In genomic region chr14:20609215-20610001, GRCh38 we compare ENCODE assay signal across 1 cellular context.
TF ChIP-seq lines count a peak whose summit lies in the region.

No MANE protein-coding gene starts in this region.

TF ChIP-seq in HepG2, 621 proteins besides CTCF, POLR2A, EP300 and RAD21 (continued from another document and continues in another):
- TF ChIP-seq ZNF513 (CRISPR knock-in tag; conservative IDR thresholded peaks at IDR 0.05) (0 out of 2 replicates have a peak, but pooled peaks have one; percentile 29), ZNF142 (CRISPR knock-in tag; IDR thresholded peaks at IDR 0.05) (no peak), SIN3A (IDR thresholded peaks at IDR 0.05; ENCODE audit: borderline replicate concordance, low read depth, low read length) (no peak; the same call in 1 of the 2 replicates), ZNF343 (CRISPR knock-in tag; IDR thresholded peaks at IDR 0.05) (no peak), ZNF484 (CRISPR knock-in tag; IDR thresholded peaks at IDR 0.05; ENCODE audit: borderline replicate concordance, low read depth) (no peak), KLF12 (CRISPR knock-in tag; IDR thresholded peaks at IDR 0.05; ENCODE audit: borderline replicate concordance) (no peak), E2F2 (CRISPR knock-in tag; IDR thresholded peaks at IDR 0.05; ENCODE audit: borderline replicate concordance) (no peak; the same call in 1 of the 2 replicates), NR2F6 (IDR thresholded peaks at IDR 0.05) (peak; percentile 57; the same call in 1 of the 2 replicates), NR2F6 (CRISPR knock-in tag; IDR thresholded peaks at IDR 0.05) (peak; percentile 39), SUZ12 (IDR thresholded peaks at IDR 0.05; ENCODE audit: low read depth, low read length) (no peak), ZFX (CRISPR knock-in tag; IDR thresholded peaks at IDR 0.05; ENCODE audit: low read depth) (no peak), NBN (conservative IDR thresholded peaks at IDR 0.05) (no peak), ELK4 (CRISPR knock-in tag; IDR thresholded peaks at IDR 0.05; ENCODE audit: borderline replicate concordance) (no peak), ARNT2 (CRISPR knock-in tag; IDR thresholded peaks at IDR 0.05; ENCODE audit: low read depth) (no peak), ZMYM4 (CRISPR knock-in tag; IDR thresholded peaks at IDR 0.05) (peak; percentile 50), ATM (IDR thresholded peaks at IDR 0.05; ENCODE audit: borderline replicate concordance) (no peak), ZNF839 (CRISPR knock-in tag; IDR thresholded peaks at IDR 0.05; ENCODE audit: borderline replicate concordance) (no peak), MXD4 (CRISPR knock-in tag; IDR thresholded peaks at IDR 0.05) (0 out of 2 replicates have a peak, but pooled peaks have one; percentile 42), ZNF746 (CRISPR knock-in tag; IDR thresholded peaks at IDR 0.05) (no peak), ZNF7 (CRISPR knock-in tag; IDR thresholded peaks at IDR 0.05) (no peak), MIER3 (CRISPR knock-in tag; IDR thresholded peaks at IDR 0.05; ENCODE audit: borderline replicate concordance) (no peak; the same call in 1 of the 2 replicates), ZNF275 (CRISPR knock-in tag; IDR thresholded peaks at IDR 0.05; ENCODE audit: borderline replicate concordance) (no peak; the same call in 1 of the 2 replicates), TGIF2 (CRISPR knock-in tag; IDR thresholded peaks at IDR 0.05) (no peak; the same call in 1 of the 2 replicates), MIXL1 (CRISPR knock-in tag; IDR thresholded peaks at IDR 0.05) (peak; percentile 18; the same call in 1 of the 2 replicates), ZNF331 (CRISPR knock-in tag; IDR thresholded peaks at IDR 0.05) (peak; percentile 52; the same call in 1 of the 2 replicates), FUBP1 (CRISPR knock-in tag; IDR thresholded peaks at IDR 0.05; ENCODE audit: borderline replicate concordance) (no peak), TBX2 (CRISPR knock-in tag; IDR thresholded peaks at IDR 0.05; ENCODE audit: borderline replicate concordance) (no peak)
- TF ChIP-seq, protein P1, sequence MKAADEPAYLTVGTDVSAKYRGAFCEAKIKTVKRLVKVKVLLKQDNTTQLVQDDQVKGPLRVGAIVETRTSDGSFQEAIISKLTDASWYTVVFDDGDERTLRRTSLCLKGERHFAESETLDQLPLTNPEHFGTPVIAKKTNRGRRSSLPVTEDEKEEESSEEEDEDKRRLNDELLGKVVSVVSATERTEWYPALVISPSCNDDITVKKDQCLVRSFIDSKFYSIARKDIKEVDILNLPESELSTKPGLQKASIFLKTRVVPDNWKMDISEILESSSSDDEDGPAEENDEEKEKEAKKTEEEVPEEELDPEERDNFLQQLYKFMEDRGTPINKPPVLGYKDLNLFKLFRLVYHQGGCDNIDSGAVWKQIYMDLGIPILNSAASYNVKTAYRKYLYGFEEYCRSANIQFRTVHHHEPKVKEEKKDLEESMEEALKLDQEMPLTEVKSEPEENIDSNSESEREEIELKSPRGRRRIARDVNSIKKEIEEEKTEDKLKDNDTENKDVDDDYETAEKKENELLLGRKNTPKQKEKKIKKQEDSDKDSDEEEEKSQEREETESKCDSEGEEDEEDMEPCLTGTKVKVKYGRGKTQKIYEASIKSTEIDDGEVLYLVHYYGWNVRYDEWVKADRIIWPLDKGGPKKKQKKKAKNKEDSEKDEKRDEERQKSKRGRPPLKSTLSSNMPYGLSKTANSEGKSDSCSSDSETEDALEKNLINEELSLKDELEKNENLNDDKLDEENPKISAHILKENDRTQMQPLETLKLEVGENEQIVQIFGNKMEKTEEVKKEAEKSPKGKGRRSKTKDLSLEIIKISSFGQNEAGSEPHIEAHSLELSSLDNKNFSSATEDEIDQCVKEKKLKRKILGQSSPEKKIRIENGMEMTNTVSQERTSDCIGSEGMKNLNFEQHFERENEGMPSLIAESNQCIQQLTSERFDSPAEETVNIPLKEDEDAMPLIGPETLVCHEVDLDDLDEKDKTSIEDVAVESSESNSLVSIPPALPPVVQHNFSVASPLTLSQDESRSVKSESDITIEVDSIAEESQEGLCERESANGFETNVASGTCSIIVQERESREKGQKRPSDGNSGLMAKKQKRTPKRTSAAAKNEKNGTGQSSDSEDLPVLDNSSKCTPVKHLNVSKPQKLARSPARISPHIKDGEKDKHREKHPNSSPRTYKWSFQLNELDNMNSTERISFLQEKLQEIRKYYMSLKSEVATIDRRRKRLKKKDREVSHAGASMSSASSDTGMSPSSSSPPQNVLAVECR (CRISPR knock-in tag; IDR thresholded peaks at IDR 0.05; ENCODE audit: borderline replicate concordance), result peak; percentile 14; the same call in 1 of the 2 replicates
- TF ChIP-seq, protein P2, sequence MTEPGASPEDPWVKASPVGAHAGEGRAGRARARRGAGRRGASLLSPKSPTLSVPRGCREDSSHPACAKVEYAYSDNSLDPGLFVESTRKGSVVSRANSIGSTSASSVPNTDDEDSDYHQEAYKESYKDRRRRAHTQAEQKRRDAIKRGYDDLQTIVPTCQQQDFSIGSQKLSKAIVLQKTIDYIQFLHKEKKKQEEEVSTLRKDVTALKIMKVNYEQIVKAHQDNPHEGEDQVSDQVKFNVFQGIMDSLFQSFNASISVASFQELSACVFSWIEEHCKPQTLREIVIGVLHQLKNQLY (CRISPR knock-in tag; IDR thresholded peaks at IDR 0.05), result peak; percentile 39; the same call in 1 of the 2 replicates
- TF ChIP-seq, protein P3, sequence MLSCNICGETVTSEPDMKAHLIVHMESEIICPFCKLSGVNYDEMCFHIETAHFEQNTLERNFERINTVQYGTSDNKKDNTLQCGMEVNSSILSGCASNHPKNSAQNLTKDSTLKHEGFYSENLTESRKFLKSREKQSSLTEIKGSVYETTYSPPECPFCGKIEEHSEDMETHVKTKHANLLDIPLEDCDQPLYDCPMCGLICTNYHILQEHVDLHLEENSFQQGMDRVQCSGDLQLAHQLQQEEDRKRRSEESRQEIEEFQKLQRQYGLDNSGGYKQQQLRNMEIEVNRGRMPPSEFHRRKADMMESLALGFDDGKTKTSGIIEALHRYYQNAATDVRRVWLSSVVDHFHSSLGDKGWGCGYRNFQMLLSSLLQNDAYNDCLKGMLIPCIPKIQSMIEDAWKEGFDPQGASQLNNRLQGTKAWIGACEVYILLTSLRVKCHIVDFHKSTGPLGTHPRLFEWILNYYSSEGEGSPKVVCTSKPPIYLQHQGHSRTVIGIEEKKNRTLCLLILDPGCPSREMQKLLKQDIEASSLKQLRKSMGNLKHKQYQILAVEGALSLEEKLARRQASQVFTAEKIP (CRISPR knock-in tag; IDR thresholded peaks at IDR 0.05; ENCODE audit: borderline replicate concordance), result no peak
- TF ChIP-seq, protein P4, sequence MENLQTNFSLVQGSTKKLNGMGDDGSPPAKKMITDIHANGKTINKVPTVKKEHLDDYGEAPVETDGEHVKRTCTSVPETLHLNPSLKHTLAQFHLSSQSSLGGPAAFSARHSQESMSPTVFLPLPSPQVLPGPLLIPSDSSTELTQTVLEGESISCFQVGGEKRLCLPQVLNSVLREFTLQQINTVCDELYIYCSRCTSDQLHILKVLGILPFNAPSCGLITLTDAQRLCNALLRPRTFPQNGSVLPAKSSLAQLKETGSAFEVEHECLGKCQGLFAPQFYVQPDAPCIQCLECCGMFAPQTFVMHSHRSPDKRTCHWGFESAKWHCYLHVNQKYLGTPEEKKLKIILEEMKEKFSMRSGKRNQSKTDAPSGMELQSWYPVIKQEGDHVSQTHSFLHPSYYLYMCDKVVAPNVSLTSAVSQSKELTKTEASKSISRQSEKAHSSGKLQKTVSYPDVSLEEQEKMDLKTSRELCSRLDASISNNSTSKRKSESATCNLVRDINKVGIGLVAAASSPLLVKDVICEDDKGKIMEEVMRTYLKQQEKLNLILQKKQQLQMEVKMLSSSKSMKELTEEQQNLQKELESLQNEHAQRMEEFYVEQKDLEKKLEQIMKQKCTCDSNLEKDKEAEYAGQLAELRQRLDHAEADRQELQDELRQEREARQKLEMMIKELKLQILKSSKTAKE (CRISPR knock-in tag; IDR thresholded peaks at IDR 0.05; ENCODE audit: borderline replicate concordance), result no peak
- TF ChIP-seq, protein P5, sequence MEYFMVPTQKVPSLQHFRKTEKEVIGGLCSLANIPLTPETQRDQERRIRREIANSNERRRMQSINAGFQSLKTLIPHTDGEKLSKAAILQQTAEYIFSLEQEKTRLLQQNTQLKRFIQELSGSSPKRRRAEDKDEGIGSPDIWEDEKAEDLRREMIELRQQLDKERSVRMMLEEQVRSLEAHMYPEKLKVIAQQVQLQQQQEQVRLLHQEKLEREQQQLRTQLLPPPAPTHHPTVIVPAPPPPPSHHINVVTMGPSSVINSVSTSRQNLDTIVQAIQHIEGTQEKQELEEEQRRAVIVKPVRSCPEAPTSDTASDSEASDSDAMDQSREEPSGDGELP (IDR thresholded peaks at IDR 0.05; ENCODE audit: borderline replicate concordance, low read depth), result no peak
